15 cellular contexts compared by ENCODE assay signal in the genomic region with DNA sequence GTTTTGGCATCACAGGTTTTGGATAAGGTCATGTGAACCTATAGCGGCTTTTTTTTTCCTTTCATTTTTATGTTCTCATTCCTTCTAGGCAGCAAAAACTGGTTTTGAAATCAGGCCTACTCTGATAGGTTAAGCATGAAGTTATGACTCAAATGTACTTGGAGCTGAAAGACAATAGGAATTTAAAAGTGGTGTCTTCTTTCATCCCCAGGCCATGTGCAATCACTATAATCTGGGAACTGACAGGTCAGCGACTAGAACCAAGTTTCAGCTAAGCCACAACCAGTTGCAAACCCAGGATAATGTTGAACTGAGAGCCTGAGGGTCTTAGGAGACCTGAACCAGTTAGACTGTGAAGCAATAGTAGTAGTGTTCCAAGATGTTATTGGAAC.
DNase-seq lines count a peak whose midpoint lies in the region; ATAC-seq, FAIRE-seq and TF ChIP-seq lines count a peak whose summit lies in the region.
"Had no signal": no experiment of that assay in that cellular context is flagged by ENCODE, and none has a peak within 500 bp of the region (broad histone marks: within the 10 kb centered on the region; RNA-seq: fewer than 3 reads in every experiment).

No MANE protein-coding gene starts in this region.

- BruUV-seq in endothelial cell of umbilical vein (replicated peaks; lab: Mats Ljungman, UMichigan): no TSS peak

- H3K36me3 ChIP-seq in endothelial cell of umbilical vein (ENCODE audit: control insufficient read depth in 2 of 2, extremely low read depth in 1 of 2, insufficient read depth in 2 of 2, low read length in 2 of 2): no peaks in the 10 kb centered on the region

- H4K20me1 ChIP-seq in endothelial cell of umbilical vein (replicated peaks; ENCODE audit: control insufficient read depth, extremely low read depth, insufficient read depth, low read length): no peaks in the 10 kb centered on the region

- no peak for ATAC-seq in GM21390 (IDR thresholded peaks at IDR 0.05; ENCODE audit: unreplicated experiment)
- ATAC-seq: HepG2, left colon, T-cell had no signal

- no peak for TF ChIP-seq CTCF in AG09309 (IDR thresholded peaks at IDR 0.05; ENCODE audit: control insufficient read depth, insufficient read depth, low read depth, low read length, missing control alignments)
- no peak for TF ChIP-seq CTCF in endothelial cell of umbilical vein (IDR thresholded peaks at IDR 0.05; ENCODE audit: extremely low read depth in 1 of 2, insufficient read depth in 1 of 2, low read depth in 1 of 2, low read length in 2 of 2)

- H3K9me3 ChIP-seq in endothelial cell of umbilical vein (replicated peaks; ENCODE audit: control insufficient read depth, insufficient read depth, low read length): no peaks in the 10 kb centered on the region

- in situ Hi-C loops in KBM-7 (cut with MboI; ENCODE audit: low pct_unique_long_range_greater_than_20kb, low sequenced_read_pairs): no loop called here

- no peak overlapping the region for H2AFZ ChIP-seq in endothelial cell of umbilical vein (ENCODE audit: low read depth, low read length)

- H3K4me2 ChIP-seq in endothelial cell of umbilical vein (ENCODE audit: insufficient read depth, low read length): no peak overlapping the region

- no peak for TF ChIP-seq POLR2A in endothelial cell of umbilical vein (IDR thresholded peaks at IDR 0.05; ENCODE audit: low read depth, low read length)

- POLR2A ChIA-PET in endothelial cell of umbilical vein (lab: Charles Lee): no interaction called here

- dilution Hi-C loops in endothelial cell of umbilical vein (cut with MboI; ENCODE audit: extremely low pct_ligation_motif_present, low sequenced_read_pairs): no loop called here

- no peak overlapping the region for H3K9ac ChIP-seq in endothelial cell of umbilical vein (replicated peaks; ENCODE audit: extremely low read depth, insufficient read depth, low read length)

- CTCF ChIA-PET in endothelial cell of umbilical vein (lab: Charles Lee): interaction anchor here (1.5 kb wide), 1 partner anchor 9 kb away, joined by 4 read pairs; no protein-coding TSS in a partner anchor

- FAIRE-seq in endothelial cell of umbilical vein (lab: Jason Lieb, UNC): no peak
- FAIRE-seq: HepG2 had no signal

- peaks cover 12% of the 10 kb centered on the region for H3K79me2 ChIP-seq in endothelial cell of umbilical vein (ENCODE audit: control insufficient read depth, insufficient read depth, low read length)

- DNase-seq in AG09309 (ENCODE audit: low read depth): peak; percentile 78
- peak; percentile 70 for DNase-seq in M059J (ENCODE audit: low read depth)
- no peak for DNase-seq in endothelial cell of umbilical vein (ENCODE audit: low read depth, low spot score)
- peak; percentile 73 for DNase-seq in non-pigmented ciliary epithelial cell (ENCODE audit: low read depth)
- no peak for DNase-seq in KBM-7
- no peak for DNase-seq in stimulated activated naive CD4-positive, alpha-beta T cell (lab: John Stamatoyannopoulos, UW)
- no peak for DNase-seq in amniotic stem cell (lab: John Stamatoyannopoulos, UW)
- DNase-seq: activated CD4-positive, alpha-beta T cell treated with anti-CD3 and anti-CD28 coated beads, Interleukin-2, amount 50 U/mL, for 1 hour; activated naive CD4-positive, alpha-beta T cell treated with Interleukin-2 at 50 U/mL for 16 hours; left colon; NCI-H187; T-cell had no signal

- H3K4me1 ChIP-seq in endothelial cell of umbilical vein (ENCODE audit: control insufficient read depth, extremely low read depth, insufficient read depth, low read length): no peaks in the 10 kb centered on the region

- H3K27me3 ChIP-seq in endothelial cell of umbilical vein (ENCODE audit: control insufficient read depth in 2 of 2, insufficient read depth in 2 of 2, low read length in 2 of 2): no peaks in the 10 kb centered on the region

- H3K4me3 ChIP-seq in AG09309 (ENCODE audit: control insufficient read depth, low read depth, low read length): no peak overlapping the region
- H3K4me3 ChIP-seq in endothelial cell of umbilical vein (replicated peaks in 1 of 3; ENCODE audit: insufficient read depth in 1 of 3, low read depth in 1 of 3, low read length in 3 of 3): no peak overlapping the region

- intact Hi-C loops in endothelial cell of umbilical vein (cut with micrococcal nuclease): no loop called here

- no peak overlapping the region for H3K27ac ChIP-seq in endothelial cell of umbilical vein (ENCODE audit: insufficient read depth, low read depth, low read length)
- H3K27ac ChIP-seq: C4-2B had no signal

- H3K9me1 ChIP-seq in endothelial cell of umbilical vein (replicated peaks; ENCODE audit: control insufficient read depth, extremely low read depth, insufficient read depth, low read length): no peaks in the 10 kb centered on the region

TF ChIP-seq in endothelial cell of umbilical vein, 7 proteins besides CTCF, POLR2A, EP300 and RAD21:
- peak; percentile 5 for TF ChIP-seq FOS (IDR thresholded peaks at IDR 0.05; ENCODE audit: borderline replicate concordance, insufficient read depth, low read length)
- TF ChIP-seq, protein P1, sequence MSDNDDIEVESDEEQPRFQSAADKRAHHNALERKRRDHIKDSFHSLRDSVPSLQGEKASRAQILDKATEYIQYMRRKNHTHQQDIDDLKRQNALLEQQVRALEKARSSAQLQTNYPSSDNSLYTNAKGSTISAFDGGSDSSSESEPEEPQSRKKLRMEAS (IDR thresholded peaks at IDR 0.05; ENCODE audit: insufficient read depth, insufficient read length): no peak

Comparison
In these comparisons a context has a peak if more than half of its experiments do, and no peak if none do; other contexts are left out.
1. DNase-seq: peak in AG09309 (single experiment), M059J (single experiment) and non-pigmented ciliary epithelial cell (single experiment); none in endothelial cell of umbilical vein (single experiment), KBM-7 (single experiment), stimulated activated naive CD4-positive, alpha-beta T cell (0 of 6) and amniotic stem cell (single experiment).